In genomic region chr17:78922876-78923498, GRCh38 we compare ENCODE assay signal across 10 cellular contexts. TPM values are rescaled to one million over a fixed set of nuclear protein-coding genes. Genes with fewer than 3 reads are reported as not detected.
A peak's percentile ranks its signal among the peaks of the same experiment; 100 is the strongest.
DNase-seq lines count a peak whose midpoint lies in the region; ATAC-seq, FAIRE-seq and TF ChIP-seq lines count a peak whose summit lies in the region.
"Had no signal": no experiment of that assay in that cellular context is flagged by ENCODE, and none has a peak within 500 bp of the region (broad histone marks: within the 10 kb centered on the region; RNA-seq: fewer than 3 reads in every experiment).

No MANE protein-coding gene starts in this region.

- H3K4me1 Mint-ChIP-seq in activated CD8-positive, alpha-beta memory T cell treated with anti-CD3 and anti-CD28 coated beads, Interleukin-2, amount 10 ng/mL, durations not matched to agents 7 days and 5 days = peaks cover 18% of the 10 kb centered on the region
- peaks cover 13% of the 10 kb centered on the region for H3K4me1 Mint-ChIP-seq in astrocyte (ENCODE audit: low read depth, unreplicated experiment)

- H3K4me3 ChIP-seq in astrocyte (ENCODE audit: insufficient read depth, low read depth, low read length) = peak overlapping the region; percentile 85
- H3K4me3 ChIP-seq in testis = peak overlapping the region in 1 of 2 donors; percentile 89

- H3K9me3 ChIP-seq in astrocyte (ENCODE audit: insufficient read depth, low read depth, low read length) (no peaks in the 10 kb centered on the region), testis (no peaks in the 10 kb centered on the region)
- H3K9me3 ChIP-seq: BE2C had no signal

- H3K27ac Mint-ChIP-seq in activated CD8-positive, alpha-beta memory T cell treated with anti-CD3 and anti-CD28 coated beads, Interleukin-2, amount 10 ng/mL, durations not matched to agents 7 days and 5 days = peak overlapping the region; percentile 22
- H3K27ac Mint-ChIP-seq in astrocyte (ENCODE audit: unreplicated experiment) = no peak overlapping the region

- no peak overlapping the region for H3K27ac ChIP-seq in astrocyte (ENCODE audit: low read depth, low read length)
- peak overlapping the region; percentile 89 to 98 for H3K27ac ChIP-seq in testis

- H3K79me2 ChIP-seq in astrocyte (ENCODE audit: insufficient read depth, low read length) = peaks cover 66% of the 10 kb centered on the region

- CTCF ChIA-PET in activated CD8-positive, alpha-beta memory T cell treated with anti-CD3 and anti-CD28 coated beads, Interleukin-2, amount 10 ng/mL, durations not matched to agents 7 days and 5 days (lab: Charles Lee) = interaction anchor here (0.8 to 2.2 kb wide), 3 partner anchors 21 to 56 kb away, joined by 3 to 6 read pairs (median 3); no protein-coding TSS in a partner anchor

- H3K4me2 ChIP-seq in astrocyte (ENCODE audit: low read length) = peak overlapping the region; percentile 100

- FAIRE-seq in astrocyte (lab: Jason Lieb, UNC) = no peak

- H3K36me3 Mint-ChIP-seq in activated CD8-positive, alpha-beta memory T cell treated with anti-CD3 and anti-CD28 coated beads, Interleukin-2, amount 10 ng/mL, durations not matched to agents 7 days and 5 days = no peaks in the 10 kb centered on the region
- peaks cover 6% of the 10 kb centered on the region for H3K36me3 Mint-ChIP-seq in astrocyte (ENCODE audit: low read depth, unreplicated experiment)

- H3K27me3 ChIP-seq in astrocyte (ENCODE audit: insufficient read depth, low read length) = no peaks in the 10 kb centered on the region
- H3K27me3 ChIP-seq in testis = no peaks in the 10 kb centered on the region
- H3K27me3 ChIP-seq: BE2C had no signal

- TF ChIP-seq POLR2A in testis (IDR thresholded peaks at IDR 0.05) = no peak

- WGBS in testis, 2 donors = 36 to 50% methylated on average over 6 to 11 of the region's 11 CpGs

- H3K27me3 Mint-ChIP-seq in activated CD8-positive, alpha-beta memory T cell treated with anti-CD3 and anti-CD28 coated beads, Interleukin-2, amount 10 ng/mL, durations not matched to agents 7 days and 5 days = peaks cover 37% of the 10 kb centered on the region
- no peaks in the 10 kb centered on the region for H3K27me3 Mint-ChIP-seq in astrocyte (ENCODE audit: low read depth, unreplicated experiment)

- ATAC-seq in activated CD8-positive, alpha-beta memory T cell treated with anti-CD3 and anti-CD28 coated beads, Interleukin-2, amount 10 ng/mL, durations not matched to agents 7 days and 5 days = no peak
- ATAC-seq in HG02759 (IDR thresholded peaks at IDR 0.05; ENCODE audit: unreplicated experiment) (no peak), HG03469 (IDR thresholded peaks at IDR 0.05; ENCODE audit: unreplicated experiment) (no peak)

- H3K4me1 ChIP-seq in astrocyte (ENCODE audit: insufficient read depth, low read length) (peaks cover 41% of the 10 kb centered on the region), testis (peaks cover 63% of the 10 kb centered on the region)

- H3K9ac ChIP-seq in astrocyte (ENCODE audit: low read length) = peak overlapping the region; percentile 83

- no peak overlapping the region for H2AFZ ChIP-seq in astrocyte (ENCODE audit: low read depth, low read length)

- TF ChIP-seq CTCF in astrocyte (IDR thresholded peaks at IDR 0.05; ENCODE audit: insufficient read depth, low read depth, low read length) = no peak
- no peak for TF ChIP-seq CTCF in testis (IDR thresholded peaks at IDR 0.05)

- peak overlapping the region; percentile 59 for H3K4me3 Mint-ChIP-seq in activated CD8-positive, alpha-beta memory T cell treated with anti-CD3 and anti-CD28 coated beads, Interleukin-2, amount 10 ng/mL, durations not matched to agents 7 days and 5 days
- peak overlapping the region; percentile 83 for H3K4me3 Mint-ChIP-seq in astrocyte (ENCODE audit: unreplicated experiment)

- peaks cover 62% of the 10 kb centered on the region for H4K20me1 ChIP-seq in astrocyte (ENCODE audit: insufficient read depth, low read length)

- no peaks in the 10 kb centered on the region for H3K36me3 ChIP-seq in astrocyte (ENCODE audit: insufficient read depth, low read length)
- H3K36me3 ChIP-seq in testis (ENCODE audit: low read depth, missing control alignments) = no peaks in the 10 kb centered on the region
- H3K36me3 ChIP-seq: BE2C had no signal

- intact Hi-C loops in testis (cut with DNase I; ENCODE audit: low total_unique reads) = loop anchor here (5.0 kb wide), 1 partner anchor 41 kb away; no protein-coding TSS in a partner anchor

- H3K9me3 Mint-ChIP-seq in activated CD8-positive, alpha-beta memory T cell treated with anti-CD3 and anti-CD28 coated beads, Interleukin-2, amount 10 ng/mL, durations not matched to agents 7 days and 5 days (ENCODE audit: low read depth) = no peaks in the 10 kb centered on the region
- H3K9me3 Mint-ChIP-seq in astrocyte (ENCODE audit: unreplicated experiment) = no peaks in the 10 kb centered on the region

- no peak for DNase-seq in activated CD8-positive, alpha-beta memory T cell treated with anti-CD3 and anti-CD28 coated beads, Interleukin-2, amount 10 ng/mL, durations not matched to agents 7 days and 5 days
- DNase-seq in activated CD8-positive, alpha-beta memory T cell treated with anti-CD3 and anti-CD28 coated beads for 24 hours = no peak
- DNase-seq in astrocyte (ENCODE audit: low read depth) (no peak), medulla oblongata (ENCODE audit: extremely low spot score) (peak; percentile 57), testis (peak; percentile 72), NCI-H187 (lab: John Stamatoyannopoulos, UW) (no peak)
- DNase-seq: BE2C, NCI-H1092 treated with DMSO at 0.1 percent for 48 hours had no signal

RNA-seq across cellular contexts. Expression of gene TIMP2, which starts 2.2 kb away (rescaled TPM):
- total RNA-seq in activated CD8-positive, alpha-beta memory T cell treated with anti-CD3 and anti-CD28 coated beads, Interleukin-2, amount 10 ng/mL, durations not matched to agents 7 days and 5 days = 1 to 10 TPM; 1.7 to 2.9 TPM
- 184 and 187 TPM in 2 replicates for total RNA-seq in astrocyte
- total RNA-seq in testis = 100 to 1,000 TPM; 262 to 482 TPM
- 465 TPM for polyA plus RNA-seq in testis (ENCODE audit: insufficient read depth, low read depth, low replicate concordance)

RNA-seq across cellular contexts. Expression of gene CEP295NL, which starts 20.0 kb away (rescaled TPM):
- total RNA-seq in activated CD8-positive, alpha-beta memory T cell treated with anti-CD3 and anti-CD28 coated beads, Interleukin-2, amount 10 ng/mL, durations not matched to agents 7 days and 5 days = under 1 TPM in 1 of 2 experiments, not detected in 1; 0.29 TPM
- total RNA-seq in astrocyte = 1.3 and 1.6 TPM in 2 replicates
- total RNA-seq in testis = 10 to 100 TPM; 32.3 to 77.1 TPM
- 100 TPM for polyA plus RNA-seq in testis (ENCODE audit: insufficient read depth, low read depth, low replicate concordance)

RNA-seq across cellular contexts. Expression of gene LGALS3BP, which starts 56.7 kb away (rescaled TPM):
- total RNA-seq in activated CD8-positive, alpha-beta memory T cell treated with anti-CD3 and anti-CD28 coated beads, Interleukin-2, amount 10 ng/mL, durations not matched to agents 7 days and 5 days = 100 to 1,000 TPM in 1 of 2 experiments, 10 to 100 TPM in 1; 75.7 to 162 TPM
- total RNA-seq in astrocyte = 495 and 654 TPM in 2 replicates
- 100 to 1,000 TPM; 498 to 845 TPM for total RNA-seq in testis
- polyA plus RNA-seq in testis (ENCODE audit: insufficient read depth, low read depth, low replicate concordance) = 328 TPM

Comparison
In these comparisons a context has a peak if more than half of its experiments do, and no peak if none do; other contexts are left out.
1. DNase-seq: peak in medulla oblongata (single experiment) and testis (single experiment); none in activated CD8-positive, alpha-beta memory T cell treated with anti-CD3 and anti-CD28 coated beads, Interleukin-2, amount 10 ng/mL, durations not matched to agents 7 days and 5 days (single experiment), activated CD8-positive, alpha-beta memory T cell treated with anti-CD3 and anti-CD28 coated beads for 24 hours (single experiment), astrocyte (single experiment) and NCI-H187 (0 of 2).
2. RNA of gene TIMP2, which starts 2.2 kb away (total RNA-seq): 262 to 482 TPM in testis and 184 to 187 TPM in astrocyte; 1.7 to 2.9 TPM in activated CD8-positive, alpha-beta memory T cell treated with anti-CD3 and anti-CD28 coated beads, Interleukin-2, amount 10 ng/mL, durations not matched to agents 7 days and 5 days; every median in the first group is over 10 times any median in the second.
3. RNA of gene CEP295NL, which starts 20.0 kb away (total RNA-seq): 32.3 to 77.1 TPM in testis; 1.3 to 1.6 TPM in astrocyte and 0.29 TPM in activated CD8-positive, alpha-beta memory T cell treated with anti-CD3 and anti-CD28 coated beads, Interleukin-2, amount 10 ng/mL, durations not matched to agents 7 days and 5 days; every median in the first group is over 10 times any median in the second.